9 cellular contexts compared by ENCODE assay signal in the genomic region with DNA sequence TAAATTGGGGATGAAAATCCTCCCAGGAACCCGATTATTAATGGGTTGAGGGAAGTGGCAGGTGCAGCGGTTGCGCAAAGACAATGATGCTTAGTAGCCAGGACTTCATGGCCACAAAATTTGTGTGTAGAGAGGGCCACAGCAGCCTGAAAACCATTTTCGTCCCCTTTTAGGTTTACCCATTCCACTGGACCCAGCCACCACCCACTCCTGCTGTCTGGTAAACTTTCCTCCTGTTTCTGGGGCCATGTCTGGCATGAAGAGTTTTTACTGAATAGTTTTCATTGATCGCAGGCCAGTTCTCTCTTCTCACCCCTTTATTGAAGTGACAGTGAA.
DNase-seq lines count a peak whose midpoint lies in the region; ATAC-seq, FAIRE-seq and TF ChIP-seq lines count a peak whose summit lies in the region.
"Had no signal": no experiment of that assay in that cellular context is flagged by ENCODE, and none has a peak within 500 bp of the region (broad histone marks: within the 10 kb centered on the region; RNA-seq: fewer than 3 reads in every experiment).

No MANE protein-coding gene starts in this region.

- no peaks in the 10 kb centered on the region for H3K4me1 ChIP-seq in GM12878 (ENCODE audit: control insufficient read depth, insufficient read depth, low read length)
- peaks cover 3% of the 10 kb centered on the region for H3K4me1 ChIP-seq in thymus (ENCODE audit: control insufficient read depth, insufficient read depth, low read length)

- peaks cover 4% of the 10 kb centered on the region for H3K36me3 Mint-ChIP-seq in activated T-cell treated with anti-CD3 and anti-CD28 coated beads, Interleukin-2, amount 50 U/mL, for 24 hours (ENCODE audit: low read depth)

- H3K79me2 ChIP-seq in GM12878 (ENCODE audit: control insufficient read depth, insufficient read depth, low read length), result no peaks in the 10 kb centered on the region

- DNase-seq in activated T-cell treated with anti-CD3 and anti-CD28 coated beads, Interleukin-2, amount 50 U/mL, for 24 hours, result no peak
- DNase-seq in activated T-cell treated with anti-CD3 and anti-CD28 coated beads for 4 hours, result no peak
- DNase-seq in GM12878 (ENCODE audit: low read depth, low spot score), result no peak
- DNase-seq in medulla oblongata (ENCODE audit: extremely low spot score), result peak; percentile 13
- no peak for DNase-seq in RPMI8226
- DNase-seq in DMS 273 treated with DMSO at 0.1 percent for 48 hours (lab: John Stamatoyannopoulos, UW), result no peak

- TF ChIP-seq POLR2A in GM12878 (IDR thresholded peaks at IDR 0.05; ENCODE audit: low read depth, low read length), result no peak

- in situ Hi-C loops in GM12878 (cut with MboI), result no loop called here

- peak overlapping the region; percentile 82 for H3K27ac Mint-ChIP-seq in activated T-cell treated with anti-CD3 and anti-CD28 coated beads, Interleukin-2, amount 50 U/mL, for 24 hours

- H4K20me1 ChIP-seq in GM12878 (ENCODE audit: control insufficient read depth, insufficient read depth), result no peaks in the 10 kb centered on the region

- H2AFZ ChIP-seq in GM12878 (ENCODE audit: control insufficient read depth, low read depth, low read length), result peak overlapping the region; percentile 96

- BruUV-seq in GM12878 (replicated peaks; lab: Mats Ljungman, UMichigan), result no TSS peak

- peak overlapping the region; percentile 56 for H3K4me2 ChIP-seq in GM12878 (ENCODE audit: control insufficient read depth, insufficient read depth)

- H3K9me3 ChIP-seq in GM12878 (replicated peaks; ENCODE audit: control insufficient read depth, insufficient read depth, low read length) (no peaks in the 10 kb centered on the region; the same call in 1 of the 3 replicates), thymus (ENCODE audit: control insufficient read depth) (no peaks in the 10 kb centered on the region)

- H3K4me1 Mint-ChIP-seq in activated T-cell treated with anti-CD3 and anti-CD28 coated beads, Interleukin-2, amount 50 U/mL, for 24 hours (ENCODE audit: low read depth), result peaks cover 16% of the 10 kb centered on the region

- RAD21 ChIA-PET in GM12878 (lab: Charles Lee; ENCODE audit: unreplicated experiment), result no interaction called here

- no peaks in the 10 kb centered on the region; a peak in 1 of 4 replicates for H3K27me3 ChIP-seq in GM12878 (replicated peaks in 1 of 2; ENCODE audit: control insufficient read depth in 2 of 2, insufficient read depth in 2 of 2, low read length in 1 of 2)
- no peaks in the 10 kb centered on the region for H3K27me3 ChIP-seq in thymus (ENCODE audit: control insufficient read depth, insufficient read depth)

- 32% methylated on average over 5 of the region's 5 CpGs for WGBS in GM12878 (ENCODE audit: insufficient coverage, insufficient replicate concordance, low lambda C conversion rate, missing lambda C conversion rate)
- 35% methylated on average over 5 of the region's 5 CpGs for WGBS in thymus

- no peaks in the 10 kb centered on the region for H3K36me3 ChIP-seq in GM12878 (ENCODE audit: control insufficient read depth in 2 of 2, insufficient read depth in 2 of 2, low read length in 1 of 2)
- H3K36me3 ChIP-seq in thymus (ENCODE audit: control insufficient read depth, insufficient read depth), result no peaks in the 10 kb centered on the region

- intact Hi-C loops in GM12878 (cut with micrococcal nuclease; ENCODE audit: unreplicated experiment), result no loop called here

- H3K4me3 ChIP-seq in GM12878 (peak overlapping the region; percentile 65), thymus (ENCODE audit: low read length) (peak overlapping the region; percentile 76)

- H3K9me3 Mint-ChIP-seq in activated T-cell treated with anti-CD3 and anti-CD28 coated beads, Interleukin-2, amount 50 U/mL, for 24 hours, result peaks cover 3% of the 10 kb centered on the region

- TF ChIP-seq RAD21 in GM12878 (IDR thresholded peaks at IDR 0.05; ENCODE audit: insufficient read depth, low read depth, low read length), result no peak

- no peak for FAIRE-seq in GM12878 (lab: Jason Lieb, UNC)

- no peak for TF ChIP-seq CTCF in GM12878 (IDR thresholded peaks at IDR 0.05 in 2 of 3, conservative IDR thresholded peaks at IDR 0.05 in 1 of 3; ENCODE audit: control insufficient read depth in 2 of 3, extremely low read depth in 1 of 3, insufficient read depth in 1 of 3, low read depth in 3 of 3, low read length in 3 of 3)

- no peak for TF ChIP-seq EP300 in GM12878 (IDR thresholded peaks at IDR 0.05; ENCODE audit: borderline replicate concordance in 1 of 2, control insufficient read depth in 1 of 2, low read depth in 2 of 2, low read length in 2 of 2)

- H3K27ac ChIP-seq in GM12878 (ENCODE audit: control insufficient read depth, insufficient read depth), result no peak overlapping the region
- H3K27ac ChIP-seq in thymus (ENCODE audit: low read depth), result no peak overlapping the region
- H3K27ac ChIP-seq: HL-60 had no signal

- SMC1A ChIA-PET in GM12878 (lab: Charles Lee; ENCODE audit: uncharacterized antibody, unreplicated experiment), result no interaction called here

- H3K9ac ChIP-seq in GM12878 (ENCODE audit: control insufficient read depth, insufficient read depth, low read length), result no peak overlapping the region

- ATAC-seq in GM12878 (no peak), GM21367 (IDR thresholded peaks at IDR 0.05; ENCODE audit: unreplicated experiment) (no peak)

- H3K27me3 Mint-ChIP-seq in activated T-cell treated with anti-CD3 and anti-CD28 coated beads, Interleukin-2, amount 50 U/mL, for 24 hours, result peaks cover 3% of the 10 kb centered on the region

- POLR2A ChIA-PET in GM12878 (lab: Charles Lee), result no interaction called here

- CTCF ChIA-PET in GM12878 (lab: Yijun Ruan, JAX), result interaction anchor here (1.2 kb wide), 1 partner anchor 16 kb away, joined by 3 read pairs; no protein-coding TSS in a partner anchor

- peak overlapping the region; percentile 82 for H3K4me3 Mint-ChIP-seq in activated T-cell treated with anti-CD3 and anti-CD28 coated beads, Interleukin-2, amount 50 U/mL, for 24 hours

TF ChIP-seq in GM12878, 131 proteins besides CTCF, POLR2A, EP300 and RAD21:
- no peak for TF ChIP-seq FOXM1 (IDR thresholded peaks at IDR 0.05; ENCODE audit: low read depth, low read length)
